20 cellular contexts compared by ENCODE assay signal in the genomic region with DNA sequence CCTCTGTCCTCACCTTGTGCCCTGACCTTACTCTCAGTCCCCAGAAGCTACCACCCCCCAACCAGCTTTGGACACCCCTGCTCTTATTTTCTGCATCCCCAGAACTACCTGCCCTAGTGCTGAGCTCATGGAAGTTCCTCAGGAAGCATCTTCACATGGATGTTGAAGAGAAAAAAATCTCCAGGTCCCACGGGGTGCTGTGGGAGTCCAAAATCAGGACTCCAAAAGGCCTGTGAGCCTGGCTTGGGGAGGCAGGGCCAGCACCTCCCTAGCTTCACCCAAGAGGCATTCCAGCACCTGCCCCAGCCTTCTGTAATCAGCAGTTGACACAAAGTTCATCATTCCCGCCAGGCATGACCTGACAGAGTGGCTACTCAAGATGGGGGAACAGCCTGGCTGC. TPM values are rescaled to one million over a fixed set of nuclear protein-coding genes. Genes with fewer than 3 reads are reported as not detected.
A peak's percentile ranks its signal among the peaks of the same experiment; 100 is the strongest.
DNase-seq lines count a peak whose midpoint lies in the region; ATAC-seq and TF ChIP-seq lines count a peak whose summit lies in the region.
"Had no signal": no experiment of that assay in that cellular context is flagged by ENCODE, and none has a peak within 500 bp of the region (broad histone marks: within the 10 kb centered on the region; RNA-seq: fewer than 3 reads in every experiment).

No MANE protein-coding gene starts in this region.

- no peaks in the 10 kb centered on the region for H3K4me1 ChIP-seq in GM23338 (ENCODE audit: insufficient read depth)

- H3K4me3 ChIP-seq in GM23338 = no peak overlapping the region
- H3K4me3 ChIP-seq: BLaER1 treated with 17β-estradiol and CSF1 and Interleukin-3, amounts not matched to agents 10 nM and 100 nM; GM23248 had no signal

- no peaks in the 10 kb centered on the region for H3F3A ChIP-seq in GM23338 (replicated peaks; ENCODE audit: low read depth)

- CTCF ChIA-PET in activated CD8-positive, alpha-beta memory T cell treated with anti-CD3 and anti-CD28 coated beads, Interleukin-2, amount 10 ng/mL, durations not matched to agents 7 days and 5 days (lab: Charles Lee) = interaction anchor here (1.1 to 2.3 kb wide), 4 partner anchors 10 to 232 kb away, joined by 3 to 6 read pairs (median 3); no protein-coding TSS in a partner anchor

- no peak overlapping the region for H3K27ac ChIP-seq in GM23338 (ENCODE audit: low read depth)
- H3K27ac ChIP-seq: GM23248 had no signal

- H3K4me3 Mint-ChIP-seq in GM23338 = no peak overlapping the region
- H3K4me3 Mint-ChIP-seq in activated CD8-positive, alpha-beta memory T cell treated with anti-CD3 and anti-CD28 coated beads, Interleukin-2, amount 10 ng/mL, durations not matched to agents 7 days and 5 days = no peak overlapping the region
- no peak overlapping the region for H3K4me3 Mint-ChIP-seq in osteocyte (ENCODE audit: unreplicated experiment)
- H3K4me3 Mint-ChIP-seq: CD4-positive, CD25-positive, alpha-beta regulatory T cell; H9; IgD-negative memory B cell had no signal

- no peaks in the 10 kb centered on the region for H3K27me3 ChIP-seq in GM23338 (ENCODE audit: insufficient read depth)

- H3K9me3 Mint-ChIP-seq in GM23338 = no peaks in the 10 kb centered on the region
- no peaks in the 10 kb centered on the region for H3K9me3 Mint-ChIP-seq in activated CD8-positive, alpha-beta memory T cell treated with anti-CD3 and anti-CD28 coated beads, Interleukin-2, amount 10 ng/mL, durations not matched to agents 7 days and 5 days (ENCODE audit: low read depth)
- no peaks in the 10 kb centered on the region for H3K9me3 Mint-ChIP-seq in osteocyte (ENCODE audit: unreplicated experiment)
- H3K9me3 Mint-ChIP-seq: CD4-positive, CD25-positive, alpha-beta regulatory T cell; H9; IgD-negative memory B cell had no signal

- H3K9me2 ChIP-seq in GM23338 (ENCODE audit: insufficient read depth) = 0 out of 2 replicates have a peak, but pooled peaks cover 4% of the 10 kb centered on the region

- DNase-seq in activated CD8-positive, alpha-beta memory T cell treated with anti-CD3 and anti-CD28 coated beads for 24 hours = peak; percentile 50
- DNase-seq in activated CD8-positive, alpha-beta memory T cell treated with anti-CD3 and anti-CD28 coated beads, Interleukin-2, amount 50 U/mL, for 4 hours = no peak
- no peak for DNase-seq in GM23338 (ENCODE audit: low spot score)
- peak; percentile 36 for DNase-seq in activated CD8-positive, alpha-beta memory T cell treated with anti-CD3 and anti-CD28 coated beads, Interleukin-2, amount 10 ng/mL, durations not matched to agents 7 days and 5 days
- DNase-seq in osteocyte (ENCODE audit: extremely low spot score, unreplicated experiment) = peak; percentile 80
- DNase-seq in DMS53 treated with DMSO at 0.1 percent for 48 hours (lab: John Stamatoyannopoulos, UW; ENCODE audit: unreplicated experiment) = no peak
- DNase-seq in activated CD4-positive, alpha-beta T cell treated with anti-CD3 and anti-CD28 coated beads, Interleukin-2, amount 50 U/mL, for 4 hours = no peak
- DNase-seq: ACHN; Calu3; CD4-positive, CD25-positive, alpha-beta regulatory T cell; DMS 273 treated with DMSO at 0.1 percent for 48 hours; DMS79; EL; GM23248; H9 had no signal

- no peak overlapping the region for H3K4me2 ChIP-seq in GM23338
- H3K4me2 ChIP-seq: BLaER1 treated with 17β-estradiol and CSF1 and Interleukin-3, amounts not matched to agents 10 nM and 100 nM had no signal

- H2AFZ ChIP-seq in GM23338 = no peak overlapping the region
- H2AFZ ChIP-seq: GM23248 had no signal

- H3K27ac Mint-ChIP-seq in GM23338 (peak overlapping the region; percentile 56; the same call in 1 of the 2 replicates), osteocyte (ENCODE audit: unreplicated experiment) (no peak overlapping the region)
- no peak overlapping the region for H3K27ac Mint-ChIP-seq in activated CD8-positive, alpha-beta memory T cell treated with anti-CD3 and anti-CD28 coated beads, Interleukin-2, amount 10 ng/mL, durations not matched to agents 7 days and 5 days

- H3K36me3 ChIP-seq in GM23338 (ENCODE audit: insufficient read depth) = no peaks in the 10 kb centered on the region
- H3K36me3 ChIP-seq: BLaER1 treated with 17β-estradiol and CSF1 and Interleukin-3, amounts not matched to agents 10 nM and 100 nM had no signal

- H3K4me1 Mint-ChIP-seq in GM23338 (peaks cover 10% of the 10 kb centered on the region; the same call in 2 of the 3 replicates), osteocyte (ENCODE audit: unreplicated experiment) (no peaks in the 10 kb centered on the region)
- H3K4me1 Mint-ChIP-seq in activated CD8-positive, alpha-beta memory T cell treated with anti-CD3 and anti-CD28 coated beads, Interleukin-2, amount 10 ng/mL, durations not matched to agents 7 days and 5 days = peaks cover 22% of the 10 kb centered on the region

- TF ChIP-seq CTCF in GM23338 (conservative IDR thresholded peaks at IDR 0.05; ENCODE audit: low read depth in 2 of 2) = no peak
- no peak for TF ChIP-seq CTCF in osteocyte (IDR thresholded peaks at IDR 0.05)

- H3K36me3 Mint-ChIP-seq in GM23338 (ENCODE audit: low read depth) (no peaks in the 10 kb centered on the region), osteocyte (ENCODE audit: unreplicated experiment) (no peaks in the 10 kb centered on the region)
- H3K36me3 Mint-ChIP-seq in activated CD8-positive, alpha-beta memory T cell treated with anti-CD3 and anti-CD28 coated beads, Interleukin-2, amount 10 ng/mL, durations not matched to agents 7 days and 5 days = no peaks in the 10 kb centered on the region

- H3K79me2 ChIP-seq in GM23338 (replicated peaks; ENCODE audit: insufficient read depth) = no peaks in the 10 kb centered on the region

- H3K27me3 Mint-ChIP-seq in GM23338 (ENCODE audit: insufficient read depth, low read depth, poor library complexity) (peaks cover 4% of the 10 kb centered on the region), osteocyte (ENCODE audit: unreplicated experiment) (peaks cover 15% of the 10 kb centered on the region)
- H3K27me3 Mint-ChIP-seq in activated CD8-positive, alpha-beta memory T cell treated with anti-CD3 and anti-CD28 coated beads, Interleukin-2, amount 10 ng/mL, durations not matched to agents 7 days and 5 days = no peaks in the 10 kb centered on the region
- H3K27me3 Mint-ChIP-seq: CD4-positive, CD25-positive, alpha-beta regulatory T cell had no signal

- no peaks in the 10 kb centered on the region for H4K20me1 ChIP-seq in GM23338 (replicated peaks; ENCODE audit: insufficient read depth)
- H4K20me1 ChIP-seq: BLaER1 treated with 17β-estradiol and CSF1 and Interleukin-3, amounts not matched to agents 10 nM and 100 nM had no signal

- ATAC-seq in GM23338 = no peak
- no peak for ATAC-seq in activated CD8-positive, alpha-beta memory T cell treated with anti-CD3 and anti-CD28 coated beads, Interleukin-2, amount 10 ng/mL, durations not matched to agents 7 days and 5 days
- ATAC-seq in GM18517 (IDR thresholded peaks at IDR 0.05; ENCODE audit: unreplicated experiment) = no peak

TF ChIP-seq in GM23338, 12 proteins besides CTCF, POLR2A, EP300 and RAD21 (continues in another document):
- no peak for TF ChIP-seq NANOG (IDR thresholded peaks at IDR 0.05; ENCODE audit: borderline replicate concordance)
- TF ChIP-seq EZH2phosphoT487 (IDR thresholded peaks at IDR 0.05; ENCODE audit: unreplicated experiment) = no peak
- no peak for TF ChIP-seq ZNF331 (CRISPR knock-in tag; IDR thresholded peaks at IDR 0.05; ENCODE audit: low read depth)
- no peak for TF ChIP-seq CREB1 (CRISPR knock-in tag; IDR thresholded peaks at IDR 0.05; ENCODE audit: low read depth)
- TF ChIP-seq, protein P1, sequence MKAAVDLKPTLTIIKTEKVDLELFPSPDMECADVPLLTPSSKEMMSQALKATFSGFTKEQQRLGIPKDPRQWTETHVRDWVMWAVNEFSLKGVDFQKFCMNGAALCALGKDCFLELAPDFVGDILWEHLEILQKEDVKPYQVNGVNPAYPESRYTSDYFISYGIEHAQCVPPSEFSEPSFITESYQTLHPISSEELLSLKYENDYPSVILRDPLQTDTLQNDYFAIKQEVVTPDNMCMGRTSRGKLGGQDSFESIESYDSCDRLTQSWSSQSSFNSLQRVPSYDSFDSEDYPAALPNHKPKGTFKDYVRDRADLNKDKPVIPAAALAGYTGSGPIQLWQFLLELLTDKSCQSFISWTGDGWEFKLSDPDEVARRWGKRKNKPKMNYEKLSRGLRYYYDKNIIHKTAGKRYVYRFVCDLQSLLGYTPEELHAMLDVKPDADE (IDR thresholded peaks at IDR 0.05) = no peak

RNA-seq across cellular contexts. Expression of gene GDF10, which starts 20.7 kb away (rescaled TPM):
- 0.21 and 0.43 TPM in 2 replicates for total RNA-seq in GM23338 (2014; rRNA removed; shearing (Covaris generic))
- polyA plus RNA-seq in GM23338 (2016; fragmentation: Nextera tagmentation; extraction: Ambion mirVana) = not detected in 2 replicates
- total RNA-seq in activated CD8-positive, alpha-beta memory T cell treated with anti-CD3 and anti-CD28 coated beads, Interleukin-2, amount 10 ng/mL, durations not matched to agents 7 days and 5 days = under 1 TPM in 1 of 2 experiments, not detected in 1; 0.45 TPM
- not detected in 2 replicates for total RNA-seq in osteocyte
- total RNA-seq: A172; Calu3; CD4-positive, CD25-positive, alpha-beta regulatory T cell; HT-29 had no signal
- polyA plus RNA-seq: CD4-positive, CD25-positive, alpha-beta regulatory T cell; IgD-negative memory B cell had no signal

RNA-seq across cellular contexts. Expression of gene GDF2, which starts 43.0 kb away (rescaled TPM):
- not detected in 2 replicates for total RNA-seq in GM23338 (2014; rRNA removed; shearing (Covaris generic))
- not detected in 2 replicates for polyA plus RNA-seq in GM23338 (2016; fragmentation: Nextera tagmentation; extraction: Ambion mirVana)
- not detected for total RNA-seq in activated CD8-positive, alpha-beta memory T cell treated with anti-CD3 and anti-CD28 coated beads, Interleukin-2, amount 10 ng/mL, durations not matched to agents 7 days and 5 days
- total RNA-seq in osteocyte = not detected in 2 replicates
- total RNA-seq: A172; Calu3; CD4-positive, CD25-positive, alpha-beta regulatory T cell; GM23248; H9; HT-29 had no signal
- polyA plus RNA-seq: CD4-positive, CD25-positive, alpha-beta regulatory T cell; GM23248; IgD-negative memory B cell had no signal

Comparison
In these comparisons a context has a peak if more than half of its experiments do, and no peak if none do; other contexts are left out.
1. DNase-seq: peak in activated CD8-positive, alpha-beta memory T cell treated with anti-CD3 and anti-CD28 coated beads for 24 hours (single experiment), activated CD8-positive, alpha-beta memory T cell treated with anti-CD3 and anti-CD28 coated beads, Interleukin-2, amount 10 ng/mL, durations not matched to agents 7 days and 5 days (single experiment) and osteocyte (single experiment); none in activated CD8-positive, alpha-beta memory T cell treated with anti-CD3 and anti-CD28 coated beads, Interleukin-2, amount 50 U/mL, for 4 hours (single experiment), GM23338 (single experiment), DMS53 treated with DMSO at 0.1 percent for 48 hours (single experiment) and activated CD4-positive, alpha-beta T cell treated with anti-CD3 and anti-CD28 coated beads, Interleukin-2, amount 50 U/mL, for 4 hours (0 of 2).